Comparison of ENCODE assay signal across 1 cellular context in the genomic region with DNA sequence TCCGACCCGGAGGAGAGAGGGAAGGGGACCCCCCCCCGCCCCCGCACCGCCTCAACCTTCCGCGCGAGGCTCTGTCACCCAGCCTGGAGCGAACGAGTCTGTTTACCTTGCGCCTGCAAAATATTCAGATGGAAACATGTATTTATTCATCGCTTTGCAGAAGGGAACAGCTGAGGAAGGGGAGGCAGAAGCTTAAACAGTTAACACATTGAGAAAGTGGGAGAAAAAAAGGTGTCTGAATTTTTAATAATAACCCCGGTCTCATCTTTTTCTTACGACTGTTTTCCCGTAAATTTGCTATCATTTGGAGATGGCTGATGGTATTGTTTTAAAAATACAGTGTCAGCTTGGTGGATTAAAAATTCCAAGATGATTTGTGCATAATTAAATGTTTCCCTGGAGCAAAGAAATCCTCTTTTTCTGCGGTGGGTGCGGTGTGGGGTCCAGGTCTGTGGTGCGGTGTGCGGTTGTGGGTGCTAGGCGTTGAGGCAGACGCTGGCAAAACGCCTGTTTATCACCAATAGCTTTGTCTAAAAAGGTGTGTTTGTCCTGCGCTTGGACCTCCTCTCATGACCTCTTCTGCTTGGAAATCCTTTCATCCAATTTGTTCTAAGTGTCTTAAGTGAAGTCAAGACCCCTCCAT.
TF ChIP-seq lines count a peak whose summit lies in the region.

No MANE protein-coding gene starts in this region.

TF ChIP-seq in GM12878, 131 proteins besides CTCF, POLR2A, EP300 and RAD21:
- TF ChIP-seq, protein P1, sequence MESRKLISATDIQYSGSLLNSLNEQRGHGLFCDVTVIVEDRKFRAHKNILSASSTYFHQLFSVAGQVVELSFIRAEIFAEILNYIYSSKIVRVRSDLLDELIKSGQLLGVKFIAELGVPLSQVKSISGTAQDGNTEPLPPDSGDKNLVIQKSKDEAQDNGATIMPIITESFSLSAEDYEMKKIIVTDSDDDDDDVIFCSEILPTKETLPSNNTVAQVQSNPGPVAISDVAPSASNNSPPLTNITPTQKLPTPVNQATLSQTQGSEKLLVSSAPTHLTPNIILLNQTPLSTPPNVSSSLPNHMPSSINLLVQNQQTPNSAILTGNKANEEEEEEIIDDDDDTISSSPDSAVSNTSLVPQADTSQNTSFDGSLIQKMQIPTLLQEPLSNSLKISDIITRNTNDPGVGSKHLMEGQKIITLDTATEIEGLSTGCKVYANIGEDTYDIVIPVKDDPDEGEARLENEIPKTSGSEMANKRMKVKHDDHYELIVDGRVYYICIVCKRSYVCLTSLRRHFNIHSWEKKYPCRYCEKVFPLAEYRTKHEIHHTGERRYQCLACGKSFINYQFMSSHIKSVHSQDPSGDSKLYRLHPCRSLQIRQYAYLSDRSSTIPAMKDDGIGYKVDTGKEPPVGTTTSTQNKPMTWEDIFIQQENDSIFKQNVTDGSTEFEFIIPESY (IDR thresholded peaks at IDR 0.05): no peak
- peak; percentile 66 for TF ChIP-seq SUZ12 (IDR thresholded peaks at IDR 0.05; ENCODE audit: unreplicated experiment)
